In genomic region chr6:31827286-31828079, GRCh38 we compare ENCODE assay signal across 1 cellular context.
A peak's percentile ranks its signal among the peaks of the same experiment; 100 is the strongest.
TF ChIP-seq lines count a peak whose summit lies in the region.

Gene HSPA1B, plus strand, starts transcription at chr6:31827738. Its CDS starts 213 bp downstream, at chr6:31827951.

TF ChIP-seq in K562, 482 proteins besides CTCF, POLR2A, EP300 and RAD21 (continued from another document and continues in another):
- 0 out of 2 replicates have a peak, but pooled peaks have one; percentile 45 for TF ChIP-seq RERE (CRISPR knock-in tag; IDR thresholded peaks at IDR 0.05; ENCODE audit: borderline replicate concordance)
- peak; percentile 39 for TF ChIP-seq CEBPZ (IDR thresholded peaks at IDR 0.05; ENCODE audit: borderline replicate concordance, low read depth, low read length)
- no peak for TF ChIP-seq NBN (IDR thresholded peaks at IDR 0.05; ENCODE audit: low read depth)
- TF ChIP-seq NR2F6 (CRISPR knock-in tag; IDR thresholded peaks at IDR 0.05): peak; percentile 92
- TF ChIP-seq RHOXF2B (CRISPR knock-in tag; conservative IDR thresholded peaks at IDR 0.05): peak; percentile 87; the same call in 1 of the 2 replicates
- TF ChIP-seq ZNF609 (CRISPR knock-in tag; IDR thresholded peaks at IDR 0.05; ENCODE audit: borderline replicate concordance): no peak; the same call in 1 of the 2 replicates
- TF ChIP-seq ETV5 (CRISPR knock-in tag; IDR thresholded peaks at IDR 0.05; ENCODE audit: low read depth): peak; percentile 85; the same call in 1 of the 2 replicates
- TF ChIP-seq SIN3A (IDR thresholded peaks at IDR 0.05; ENCODE audit: borderline replicate concordance in 2 of 2, control insufficient read depth in 1 of 2, low read depth in 2 of 2, low read length in 2 of 2): peak; percentile 97
- TF ChIP-seq ZNF224 (CRISPR knock-in tag; IDR thresholded peaks at IDR 0.05): no peak
- TF ChIP-seq SMARCC2 (IDR thresholded peaks at IDR 0.05; ENCODE audit: low read depth): no peak
- TF ChIP-seq RBM14 (IDR thresholded peaks at IDR 0.05; ENCODE audit: borderline replicate concordance, insufficient read depth, low read depth, low read length): peak; percentile 83; the same call in 1 of the 2 replicates
- TF ChIP-seq ZFP1 (CRISPR knock-in tag; IDR thresholded peaks at IDR 0.05): peak; percentile 75; the same call in 1 of the 2 replicates
- no peak for TF ChIP-seq ZNF707 (CRISPR knock-in tag; conservative IDR thresholded peaks at IDR 0.05)
- TF ChIP-seq DACH1 (IDR thresholded peaks at IDR 0.05; ENCODE audit: partially characterized antibody): no peak
- peak; percentile 97 for TF ChIP-seq SP1 (CRISPR knock-in tag; IDR thresholded peaks at IDR 0.05)
- TF ChIP-seq JUND (IDR thresholded peaks at IDR 0.05; ENCODE audit: borderline replicate concordance, low read depth, low read length): no peak; the same call in 1 of the 2 replicates
- no peak; the same call in 2 of the 3 replicates for TF ChIP-seq JUND (tag; IDR thresholded peaks at IDR 0.05; ENCODE audit: borderline replicate concordance, low read depth, low read length)
- peak in 1 of 2 experiments; percentile 78; a peak in 1 of 3 replicates for TF ChIP-seq CBX3 (IDR thresholded peaks at IDR 0.05; ENCODE audit: borderline replicate concordance in 1 of 2, low read length in 2 of 2)
- peak; percentile 84; the same call in 1 of the 2 replicates for TF ChIP-seq ZNF347 (CRISPR knock-in tag; IDR thresholded peaks at IDR 0.05; ENCODE audit: low read depth)
- TF ChIP-seq ZSCAN32 (CRISPR knock-in tag; IDR thresholded peaks at IDR 0.05): 0 out of 2 replicates have a peak, but pooled peaks have one; percentile 61
- TF ChIP-seq CBX1 (IDR thresholded peaks at IDR 0.05; ENCODE audit: low read depth): peak; percentile 98
- TF ChIP-seq SRSF1 (IDR thresholded peaks at IDR 0.05; ENCODE audit: low read depth, low read length): peak; percentile 94
- TF ChIP-seq CHD7 (IDR thresholded peaks at IDR 0.05; ENCODE audit: low read depth, low read length): no peak
